ENCODE assay signal across 1 cellular context in the genomic region with DNA sequence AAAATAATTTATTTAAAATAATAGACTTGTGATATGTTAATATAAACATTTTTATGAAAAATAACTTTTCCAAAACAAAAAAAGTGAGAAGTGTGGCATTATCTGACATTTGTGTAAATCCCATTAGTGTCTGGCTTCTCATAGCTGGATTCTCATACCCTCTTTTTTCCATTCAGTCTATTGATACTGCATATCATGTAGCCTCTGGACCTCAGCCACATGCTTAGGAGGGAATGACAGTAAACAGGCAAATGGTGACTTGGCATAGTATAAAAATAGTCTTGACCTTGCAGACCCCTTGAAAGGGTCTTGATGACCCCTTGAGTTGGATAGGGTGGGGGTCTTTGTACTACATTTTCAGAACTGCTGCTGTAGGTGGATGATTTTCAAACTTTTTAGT.
TF ChIP-seq lines count a peak whose summit lies in the region.

No MANE protein-coding gene starts in this region.

TF ChIP-seq in WTC11, 78 proteins besides CTCF, POLR2A, EP300 and RAD21 (continued from another document):
- TF ChIP-seq, protein P1, sequence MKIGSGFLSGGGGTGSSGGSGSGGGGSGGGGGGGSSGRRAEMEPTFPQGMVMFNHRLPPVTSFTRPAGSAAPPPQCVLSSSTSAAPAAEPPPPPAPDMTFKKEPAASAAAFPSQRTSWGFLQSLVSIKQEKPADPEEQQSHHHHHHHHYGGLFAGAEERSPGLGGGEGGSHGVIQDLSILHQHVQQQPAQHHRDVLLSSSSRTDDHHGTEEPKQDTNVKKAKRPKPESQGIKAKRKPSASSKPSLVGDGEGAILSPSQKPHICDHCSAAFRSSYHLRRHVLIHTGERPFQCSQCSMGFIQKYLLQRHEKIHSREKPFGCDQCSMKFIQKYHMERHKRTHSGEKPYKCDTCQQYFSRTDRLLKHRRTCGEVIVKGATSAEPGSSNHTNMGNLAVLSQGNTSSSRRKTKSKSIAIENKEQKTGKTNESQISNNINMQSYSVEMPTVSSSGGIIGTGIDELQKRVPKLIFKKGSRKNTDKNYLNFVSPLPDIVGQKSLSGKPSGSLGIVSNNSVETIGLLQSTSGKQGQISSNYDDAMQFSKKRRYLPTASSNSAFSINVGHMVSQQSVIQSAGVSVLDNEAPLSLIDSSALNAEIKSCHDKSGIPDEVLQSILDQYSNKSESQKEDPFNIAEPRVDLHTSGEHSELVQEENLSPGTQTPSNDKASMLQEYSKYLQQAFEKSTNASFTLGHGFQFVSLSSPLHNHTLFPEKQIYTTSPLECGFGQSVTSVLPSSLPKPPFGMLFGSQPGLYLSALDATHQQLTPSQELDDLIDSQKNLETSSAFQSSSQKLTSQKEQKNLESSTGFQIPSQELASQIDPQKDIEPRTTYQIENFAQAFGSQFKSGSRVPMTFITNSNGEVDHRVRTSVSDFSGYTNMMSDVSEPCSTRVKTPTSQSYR (CRISPR knock-in tag; IDR thresholded peaks at IDR 0.05), result no peak
- TF ChIP-seq, protein P2, sequence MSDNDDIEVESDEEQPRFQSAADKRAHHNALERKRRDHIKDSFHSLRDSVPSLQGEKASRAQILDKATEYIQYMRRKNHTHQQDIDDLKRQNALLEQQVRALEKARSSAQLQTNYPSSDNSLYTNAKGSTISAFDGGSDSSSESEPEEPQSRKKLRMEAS (CRISPR knock-in tag; IDR thresholded peaks at IDR 0.05), result no peak
- no peak for TF ChIP-seq ETV6 (CRISPR knock-in tag; IDR thresholded peaks at IDR 0.05)
- TF ChIP-seq, protein P3, sequence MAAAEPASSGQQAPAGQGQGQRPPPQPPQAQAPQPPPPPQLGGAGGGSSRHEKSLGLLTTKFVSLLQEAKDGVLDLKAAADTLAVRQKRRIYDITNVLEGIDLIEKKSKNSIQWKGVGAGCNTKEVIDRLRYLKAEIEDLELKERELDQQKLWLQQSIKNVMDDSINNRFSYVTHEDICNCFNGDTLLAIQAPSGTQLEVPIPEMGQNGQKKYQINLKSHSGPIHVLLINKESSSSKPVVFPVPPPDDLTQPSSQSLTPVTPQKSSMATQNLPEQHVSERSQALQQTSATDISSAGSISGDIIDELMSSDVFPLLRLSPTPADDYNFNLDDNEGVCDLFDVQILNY (CRISPR knock-in tag; IDR thresholded peaks at IDR 0.05), result no peak
- TF ChIP-seq, protein P4, sequence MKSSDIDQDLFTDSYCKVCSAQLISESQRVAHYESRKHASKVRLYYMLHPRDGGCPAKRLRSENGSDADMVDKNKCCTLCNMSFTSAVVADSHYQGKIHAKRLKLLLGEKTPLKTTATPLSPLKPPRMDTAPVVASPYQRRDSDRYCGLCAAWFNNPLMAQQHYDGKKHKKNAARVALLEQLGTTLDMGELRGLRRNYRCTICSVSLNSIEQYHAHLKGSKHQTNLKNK (CRISPR knock-in tag; IDR thresholded peaks at IDR 0.05), result no peak
- TF ChIP-seq ZNF396 (CRISPR knock-in tag; IDR thresholded peaks at IDR 0.05; ENCODE audit: borderline replicate concordance), result no peak
- TF ChIP-seq TEAD1 (CRISPR knock-in tag; IDR thresholded peaks at IDR 0.05), result no peak
- no peak for TF ChIP-seq OVOL2 (CRISPR knock-in tag; IDR thresholded peaks at IDR 0.05; ENCODE audit: borderline replicate concordance)
- TF ChIP-seq NR1H2 (CRISPR knock-in tag; IDR thresholded peaks at IDR 0.05), result no peak
- TF ChIP-seq, protein P5, sequence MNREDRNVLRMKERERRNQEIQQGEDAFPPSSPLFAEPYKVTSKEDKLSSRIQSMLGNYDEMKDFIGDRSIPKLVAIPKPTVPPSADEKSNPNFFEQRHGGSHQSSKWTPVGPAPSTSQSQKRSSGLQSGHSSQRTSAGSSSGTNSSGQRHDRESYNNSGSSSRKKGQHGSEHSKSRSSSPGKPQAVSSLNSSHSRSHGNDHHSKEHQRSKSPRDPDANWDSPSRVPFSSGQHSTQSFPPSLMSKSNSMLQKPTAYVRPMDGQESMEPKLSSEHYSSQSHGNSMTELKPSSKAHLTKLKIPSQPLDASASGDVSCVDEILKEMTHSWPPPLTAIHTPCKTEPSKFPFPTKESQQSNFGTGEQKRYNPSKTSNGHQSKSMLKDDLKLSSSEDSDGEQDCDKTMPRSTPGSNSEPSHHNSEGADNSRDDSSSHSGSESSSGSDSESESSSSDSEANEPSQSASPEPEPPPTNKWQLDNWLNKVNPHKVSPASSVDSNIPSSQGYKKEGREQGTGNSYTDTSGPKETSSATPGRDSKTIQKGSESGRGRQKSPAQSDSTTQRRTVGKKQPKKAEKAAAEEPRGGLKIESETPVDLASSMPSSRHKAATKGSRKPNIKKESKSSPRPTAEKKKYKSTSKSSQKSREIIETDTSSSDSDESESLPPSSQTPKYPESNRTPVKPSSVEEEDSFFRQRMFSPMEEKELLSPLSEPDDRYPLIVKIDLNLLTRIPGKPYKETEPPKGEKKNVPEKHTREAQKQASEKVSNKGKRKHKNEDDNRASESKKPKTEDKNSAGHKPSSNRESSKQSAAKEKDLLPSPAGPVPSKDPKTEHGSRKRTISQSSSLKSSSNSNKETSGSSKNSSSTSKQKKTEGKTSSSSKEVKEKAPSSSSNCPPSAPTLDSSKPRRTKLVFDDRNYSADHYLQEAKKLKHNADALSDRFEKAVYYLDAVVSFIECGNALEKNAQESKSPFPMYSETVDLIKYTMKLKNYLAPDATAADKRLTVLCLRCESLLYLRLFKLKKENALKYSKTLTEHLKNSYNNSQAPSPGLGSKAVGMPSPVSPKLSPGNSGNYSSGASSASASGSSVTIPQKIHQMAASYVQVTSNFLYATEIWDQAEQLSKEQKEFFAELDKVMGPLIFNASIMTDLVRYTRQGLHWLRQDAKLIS (CRISPR knock-in tag; IDR thresholded peaks at IDR 0.05; ENCODE audit: borderline replicate concordance), result no peak
- TF ChIP-seq, protein P6, sequence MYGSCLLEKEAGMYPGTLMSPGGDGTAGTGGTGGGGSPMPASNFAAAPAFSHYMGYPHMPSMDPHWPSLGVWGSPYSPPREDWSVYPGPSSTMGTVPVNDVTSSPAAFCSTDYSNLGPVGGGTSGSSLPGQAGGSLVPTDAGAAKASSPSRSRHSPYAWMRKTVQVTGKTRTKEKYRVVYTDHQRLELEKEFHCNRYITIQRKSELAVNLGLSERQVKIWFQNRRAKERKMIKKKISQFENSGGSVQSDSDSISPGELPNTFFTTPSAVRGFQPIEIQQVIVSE (CRISPR knock-in tag; IDR thresholded peaks at IDR 0.05; ENCODE audit: borderline replicate concordance), result no peak
- TF ChIP-seq, protein P7, sequence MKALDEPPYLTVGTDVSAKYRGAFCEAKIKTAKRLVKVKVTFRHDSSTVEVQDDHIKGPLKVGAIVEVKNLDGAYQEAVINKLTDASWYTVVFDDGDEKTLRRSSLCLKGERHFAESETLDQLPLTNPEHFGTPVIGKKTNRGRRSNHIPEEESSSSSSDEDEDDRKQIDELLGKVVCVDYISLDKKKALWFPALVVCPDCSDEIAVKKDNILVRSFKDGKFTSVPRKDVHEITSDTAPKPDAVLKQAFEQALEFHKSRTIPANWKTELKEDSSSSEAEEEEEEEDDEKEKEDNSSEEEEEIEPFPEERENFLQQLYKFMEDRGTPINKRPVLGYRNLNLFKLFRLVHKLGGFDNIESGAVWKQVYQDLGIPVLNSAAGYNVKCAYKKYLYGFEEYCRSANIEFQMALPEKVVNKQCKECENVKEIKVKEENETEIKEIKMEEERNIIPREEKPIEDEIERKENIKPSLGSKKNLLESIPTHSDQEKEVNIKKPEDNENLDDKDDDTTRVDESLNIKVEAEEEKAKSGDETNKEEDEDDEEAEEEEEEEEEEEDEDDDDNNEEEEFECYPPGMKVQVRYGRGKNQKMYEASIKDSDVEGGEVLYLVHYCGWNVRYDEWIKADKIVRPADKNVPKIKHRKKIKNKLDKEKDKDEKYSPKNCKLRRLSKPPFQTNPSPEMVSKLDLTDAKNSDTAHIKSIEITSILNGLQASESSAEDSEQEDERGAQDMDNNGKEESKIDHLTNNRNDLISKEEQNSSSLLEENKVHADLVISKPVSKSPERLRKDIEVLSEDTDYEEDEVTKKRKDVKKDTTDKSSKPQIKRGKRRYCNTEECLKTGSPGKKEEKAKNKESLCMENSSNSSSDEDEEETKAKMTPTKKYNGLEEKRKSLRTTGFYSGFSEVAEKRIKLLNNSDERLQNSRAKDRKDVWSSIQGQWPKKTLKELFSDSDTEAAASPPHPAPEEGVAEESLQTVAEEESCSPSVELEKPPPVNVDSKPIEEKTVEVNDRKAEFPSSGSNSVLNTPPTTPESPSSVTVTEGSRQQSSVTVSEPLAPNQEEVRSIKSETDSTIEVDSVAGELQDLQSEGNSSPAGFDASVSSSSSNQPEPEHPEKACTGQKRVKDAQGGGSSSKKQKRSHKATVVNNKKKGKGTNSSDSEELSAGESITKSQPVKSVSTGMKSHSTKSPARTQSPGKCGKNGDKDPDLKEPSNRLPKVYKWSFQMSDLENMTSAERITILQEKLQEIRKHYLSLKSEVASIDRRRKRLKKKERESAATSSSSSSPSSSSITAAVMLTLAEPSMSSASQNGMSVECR (CRISPR knock-in tag; IDR thresholded peaks at IDR 0.05; ENCODE audit: borderline replicate concordance), result no peak
- no peak for TF ChIP-seq ESRRA (CRISPR knock-in tag; IDR thresholded peaks at IDR 0.05; ENCODE audit: borderline replicate concordance)
- TF ChIP-seq CREB1 (CRISPR knock-in tag; IDR thresholded peaks at IDR 0.05), result no peak
- no peak for TF ChIP-seq ZNF232 (CRISPR knock-in tag; IDR thresholded peaks at IDR 0.05)
- no peak for TF ChIP-seq SP1 (CRISPR knock-in tag; conservative IDR thresholded peaks at IDR 0.05)
- TF ChIP-seq, protein P8, sequence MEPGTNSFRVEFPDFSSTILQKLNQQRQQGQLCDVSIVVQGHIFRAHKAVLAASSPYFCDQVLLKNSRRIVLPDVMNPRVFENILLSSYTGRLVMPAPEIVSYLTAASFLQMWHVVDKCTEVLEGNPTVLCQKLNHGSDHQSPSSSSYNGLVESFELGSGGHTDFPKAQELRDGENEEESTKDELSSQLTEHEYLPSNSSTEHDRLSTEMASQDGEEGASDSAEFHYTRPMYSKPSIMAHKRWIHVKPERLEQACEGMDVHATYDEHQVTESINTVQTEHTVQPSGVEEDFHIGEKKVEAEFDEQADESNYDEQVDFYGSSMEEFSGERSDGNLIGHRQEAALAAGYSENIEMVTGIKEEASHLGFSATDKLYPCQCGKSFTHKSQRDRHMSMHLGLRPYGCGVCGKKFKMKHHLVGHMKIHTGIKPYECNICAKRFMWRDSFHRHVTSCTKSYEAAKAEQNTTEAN (CRISPR knock-in tag; IDR thresholded peaks at IDR 0.05), result no peak
